In genomic region chr6:7504041-7504440, GRCh38 we compare ENCODE assay signal across 20 cellular contexts. TPM values are rescaled to one million over a fixed set of nuclear protein-coding genes. Genes with fewer than 3 reads are reported as not detected.
DNase-seq lines count a peak whose midpoint lies in the region; ATAC-seq and TF ChIP-seq lines count a peak whose summit lies in the region.
"Had no signal": no experiment of that assay in that cellular context is flagged by ENCODE, and none has a peak within 500 bp of the region (broad histone marks: within the 10 kb centered on the region; RNA-seq: fewer than 3 reads in every experiment).

No MANE protein-coding gene starts in this region.

- DNase-seq in COLO829 (ENCODE audit: low spot score) = peak; percentile 86
- DNase-seq in RWPE2 (ENCODE audit: low spot score) = no peak
- no peak for DNase-seq in esophagus squamous epithelium (lab: John Stamatoyannopoulos, UW)
- DNase-seq in smooth muscle cell (lab: John Stamatoyannopoulos, UW; ENCODE audit: unreplicated experiment) = no peak
- DNase-seq in esophagus muscularis mucosa (ENCODE audit: extremely low spot score) = no peak
- no peak for DNase-seq in NCI-H2196 (lab: John Stamatoyannopoulos, UW; ENCODE audit: unreplicated experiment)
- DNase-seq: 8988T, DMS79, H7, HFFc6, KBM-7, NCI-H1092 treated with DMSO at 0.1 percent for 48 hours, NCI-H1436 treated with DMSO at 0.1 percent for 48 hours, NCI-H1930, NCI-H226, NCI-H510A treated with DMSO at 0.1 percent for 48 hours, NCI-H748 treated with DMSO at 0.1 percent for 48 hours, SJCRH30 had no signal

- 75 to 76% methylated on average over 6 of the region's 6 CpGs for WGBS in esophagus squamous epithelium, 2 donors
- WGBS in smooth muscle cell (ENCODE audit: low lambda C conversion rate) = 78% methylated on average over 6 of the region's 6 CpGs
- 69% methylated on average over 6 of the region's 6 CpGs for WGBS in esophagus muscularis mucosa

- peak overlapping the region; percentile 97 for H3K27ac ChIP-seq in RWPE2 (ENCODE audit: poor library complexity, severe bottlenecking)
- H3K27ac ChIP-seq in esophagus squamous epithelium = peak overlapping the region; percentile 85 to 93 (median 88)
- peak overlapping the region; percentile 90 for H3K27ac ChIP-seq in smooth muscle cell (ENCODE audit: low read depth)
- H3K27ac ChIP-seq in esophagus muscularis mucosa (replicated peaks in 1 of 4) = no peak overlapping the region
- H3K27ac ChIP-seq: C4-2B, SJCRH30 had no signal

- no peak for TF ChIP-seq CTCF in RWPE2 (IDR thresholded peaks at IDR 0.05; ENCODE audit: poor library complexity, severe bottlenecking)
- no peak for TF ChIP-seq CTCF in esophagus squamous epithelium (IDR thresholded peaks at IDR 0.05)
- TF ChIP-seq CTCF in smooth muscle cell (IDR thresholded peaks at IDR 0.05; ENCODE audit: borderline replicate concordance, insufficient read depth, poor library complexity, severe bottlenecking) = no peak
- TF ChIP-seq CTCF in esophagus muscularis mucosa (IDR thresholded peaks at IDR 0.05) = no peak

- H3K27me3 ChIP-seq in RWPE2 (ENCODE audit: insufficient read depth, poor library complexity, severe bottlenecking) = no peaks in the 10 kb centered on the region
- H3K27me3 ChIP-seq in esophagus squamous epithelium = no peaks in the 10 kb centered on the region
- no peaks in the 10 kb centered on the region for H3K27me3 ChIP-seq in smooth muscle cell (ENCODE audit: low read depth)
- H3K27me3 ChIP-seq in esophagus muscularis mucosa = peaks cover 0 to 27% (median 0%) of the 10 kb centered on the region in 4 donors
- H3K27me3 ChIP-seq: SJCRH30 had no signal

- peaks cover 19% of the 10 kb centered on the region for H3K4me1 ChIP-seq in RWPE2 (ENCODE audit: insufficient read depth, poor library complexity, severe bottlenecking)
- H3K4me1 ChIP-seq in esophagus squamous epithelium = peaks cover 0 to 66% (median 9%) of the 10 kb centered on the region in 3 donors
- no peaks in the 10 kb centered on the region for H3K4me1 ChIP-seq in smooth muscle cell (ENCODE audit: low read depth)
- peaks cover 0 to 2% (median 0%) of the 10 kb centered on the region in 4 donors for H3K4me1 ChIP-seq in esophagus muscularis mucosa
- H3K4me1 ChIP-seq: SJCRH30 had no signal

- no peak overlapping the region for H3K4me2 ChIP-seq in smooth muscle cell

- H3K9me3 ChIP-seq in RWPE2 (ENCODE audit: severe bottlenecking) = no peaks in the 10 kb centered on the region
- no peaks in the 10 kb centered on the region for H3K9me3 ChIP-seq in esophagus squamous epithelium
- no peaks in the 10 kb centered on the region for H3K9me3 ChIP-seq in smooth muscle cell (replicated peaks; ENCODE audit: low read depth)
- H3K9me3 ChIP-seq in esophagus muscularis mucosa = no peaks in the 10 kb centered on the region
- H3K9me3 ChIP-seq: SJCRH30 had no signal

- intact Hi-C loops in esophagus squamous epithelium (cut with DNase I) (no loop called here), esophagus muscularis mucosa (cut with DNase I) (no loop called here)

- no peak for TF ChIP-seq POLR2A in esophagus squamous epithelium (IDR thresholded peaks at IDR 0.05)
- TF ChIP-seq POLR2A in esophagus muscularis mucosa (IDR thresholded peaks at IDR 0.05; ENCODE audit: low read depth) = no peak

- H3K4me3 ChIP-seq in RWPE2 (ENCODE audit: severe bottlenecking) = no peak overlapping the region
- H3K4me3 ChIP-seq in esophagus squamous epithelium = no peak overlapping the region
- no peak overlapping the region for H3K4me3 ChIP-seq in smooth muscle cell
- H3K4me3 ChIP-seq in esophagus muscularis mucosa = no peak overlapping the region
- H3K4me3 ChIP-seq: SJCRH30 had no signal

- peaks cover 8% of the 10 kb centered on the region for H3F3A ChIP-seq in smooth muscle cell (ENCODE audit: low read depth)

- no peak for TF ChIP-seq EP300 in esophagus muscularis mucosa (IDR thresholded peaks at IDR 0.05)

- H2AFZ ChIP-seq in smooth muscle cell (ENCODE audit: low read depth) = no peak overlapping the region

- H3K36me3 ChIP-seq in RWPE2 (ENCODE audit: low read depth) (no peaks in the 10 kb centered on the region), esophagus squamous epithelium (no peaks in the 10 kb centered on the region), smooth muscle cell (ENCODE audit: low read depth) (no peaks in the 10 kb centered on the region), esophagus muscularis mucosa (no peaks in the 10 kb centered on the region)
- H3K36me3 ChIP-seq: SJCRH30 had no signal

- no peak overlapping the region for H3K9ac ChIP-seq in smooth muscle cell (ENCODE audit: low read depth)

- H4K20me1 ChIP-seq in smooth muscle cell (ENCODE audit: low read depth) = no peaks in the 10 kb centered on the region

- ATAC-seq in RWPE2 (ENCODE audit: low read depth) = no peak
- ATAC-seq in HG03280 (IDR thresholded peaks at IDR 0.05; ENCODE audit: unreplicated experiment) = no peak

- H3K79me2 ChIP-seq in smooth muscle cell (ENCODE audit: low read depth) = no peaks in the 10 kb centered on the region

RNA-seq across cellular contexts. Expression of gene DSP, which starts 37.4 kb away (rescaled TPM):
- total RNA-seq in esophagus squamous epithelium = 1,000 to 10,000 TPM in 3 of 4 donors, 100 to 1,000 TPM in 1; 712 to 1,491 (median 1,163) TPM
- total RNA-seq in smooth muscle cell = 309 and 347 TPM in 2 replicates
- polyA plus RNA-seq in smooth muscle cell = 64.1 and 170 TPM in 2 replicates
- 1 to 10 TPM; 2.1 to 9.4 (median 5.9) TPM for total RNA-seq in esophagus muscularis mucosa
- total RNA-seq: SJCRH30 had no signal

Comparison
In these comparisons a context has a peak if more than half of its experiments do, and no peak if none do; other contexts are left out.
1. H3K27ac ChIP-seq: peak in RWPE2 (single experiment), esophagus squamous epithelium (4 of 4) and smooth muscle cell (single experiment); none in esophagus muscularis mucosa (0 of 4).
2. RNA of gene DSP, which starts 37.4 kb away (total RNA-seq): 712 to 1,491 TPM in esophagus squamous epithelium and 309 to 347 TPM in smooth muscle cell; 2.1 to 9.4 TPM in esophagus muscularis mucosa; every median in the first group is over 10 times any median in the second.